In genomic region chr7:159083698-159084068, GRCh38 we compare ENCODE assay signal across 19 cellular contexts.
DNase-seq lines count a peak whose midpoint lies in the region; ATAC-seq and TF ChIP-seq lines count a peak whose summit lies in the region.
"Had no signal": no experiment of that assay in that cellular context is flagged by ENCODE, and none has a peak within 500 bp of the region (broad histone marks: within the 10 kb centered on the region; RNA-seq: fewer than 3 reads in every experiment).

No MANE protein-coding gene starts in this region.

- H3K4me2 ChIP-seq in neuronal stem cell (ENCODE audit: insufficient read depth, low read length, poor library complexity, severe bottlenecking), result no peak overlapping the region

- H3K36me3 Mint-ChIP-seq in glutamatergic neuron (ENCODE audit: unreplicated experiment), result no peaks in the 10 kb centered on the region

- peak overlapping the region; percentile 66 for H2BK5ac ChIP-seq in neuronal stem cell (ENCODE audit: low read length)

- H3K27ac ChIP-seq in heart right ventricle (peak overlapping the region in 8 of 10 donors; percentile 50 to 80 (median 67)), neuronal stem cell (replicated peaks; ENCODE audit: low read length) (no peak overlapping the region), upper lobe of right lung (no peak overlapping the region)
- H3K27ac ChIP-seq: C4-2B had no signal

- H3K27me3 Mint-ChIP-seq in glutamatergic neuron (ENCODE audit: unreplicated experiment), result peaks cover 4% of the 10 kb centered on the region

- no peaks in the 10 kb centered on the region for H3K79me1 ChIP-seq in neuronal stem cell (ENCODE audit: low read depth, low read length)

- H3K27ac Mint-ChIP-seq in glutamatergic neuron (ENCODE audit: unreplicated experiment), result no peak overlapping the region
- H3K27ac Mint-ChIP-seq: HFFc6 had no signal

- peak overlapping the region; percentile 3 for H3K23ac ChIP-seq in neuronal stem cell (ENCODE audit: low read depth, low read length, poor library complexity)

- H3K9me3 Mint-ChIP-seq in glutamatergic neuron (ENCODE audit: unreplicated experiment), result peaks cover 6% of the 10 kb centered on the region

- H3K4me1 ChIP-seq in heart right ventricle (peaks cover 0 to 44% (median 19%) of the 10 kb centered on the region in 9 donors), neuronal stem cell (ENCODE audit: control insufficient read depth in 2 of 2, insufficient read depth in 1 of 2, low read depth in 1 of 2, low read length in 2 of 2) (peaks cover 0 to 1% of the 10 kb centered on the region in 2 donors), upper lobe of right lung (no peaks in the 10 kb centered on the region)

- no peak for DNase-seq in heart right ventricle
- no peak for DNase-seq in Right ventricle myocardium superior
- peak; percentile 6 for DNase-seq in glutamatergic neuron
- no peak for DNase-seq in neuronal stem cell (ENCODE audit: low spot score)
- no peak for DNase-seq in upper lobe of right lung
- no peak for DNase-seq in UCSD-AML1 (lab: John Stamatoyannopoulos, UW; ENCODE audit: unreplicated experiment)
- DNase-seq in foreskin fibroblast, result no peak
- no peak for DNase-seq in SW 1271 (lab: John Stamatoyannopoulos, UW)
- DNase-seq: ACHN, HFFc6, KBM-7, MV-4-11, NCI-H187, NCI-H2107, NCI-H2227 treated with DMSO at 0.1 percent for 48 hours, NCI-H524, NCI-H82, SIG-M5 had no signal

- TF ChIP-seq CTCF in heart right ventricle (IDR thresholded peaks at IDR 0.05), result no peak
- TF ChIP-seq CTCF in glutamatergic neuron (IDR thresholded peaks at IDR 0.05; ENCODE audit: partially characterized antibody, unreplicated experiment), result no peak
- TF ChIP-seq CTCF in upper lobe of right lung (IDR thresholded peaks at IDR 0.05), result no peak
- TF ChIP-seq CTCF in foreskin fibroblast (IDR thresholded peaks at IDR 0.05; ENCODE audit: low read depth, low read length), result no peak

- H3K14ac ChIP-seq in neuronal stem cell (ENCODE audit: low read length), result no peak overlapping the region

- H3K4ac ChIP-seq in neuronal stem cell (ENCODE audit: low read length), result no peak overlapping the region

- 58 to 98% methylated on average over 2 of the region's 2 CpGs for WGBS in heart right ventricle, 2 donors
- no CpG with 5 or more reads among the region's 2 CpGs for whole genome bisulfite sequencing in neuronal stem cell (ENCODE audit: extremely low coverage in 2 of 2, insufficient read length in 2 of 2, insufficient replicate concordance in 1 of 2), 2 donors

- intact Hi-C loops in heart right ventricle (cut with DNase I) (no loop called here), Right ventricle myocardium superior (cut with DNase I) (no loop called here), upper lobe of right lung (cut with DNase I) (no loop called here)

- H2BK12ac ChIP-seq in neuronal stem cell (ENCODE audit: low read length), result peak overlapping the region; percentile 58

- peaks cover 0 to 2% (median 0%) of the 10 kb centered on the region in 7 donors for H3K27me3 ChIP-seq in heart right ventricle
- peaks cover 0 to 5% (median 0%) of the 10 kb centered on the region in 3 experiments for H3K27me3 ChIP-seq in neuronal stem cell (ENCODE audit: control insufficient read depth in 3 of 3, insufficient read depth in 3 of 3, low read depth in 1 of 3, low read length in 3 of 3)
- H3K27me3 ChIP-seq in upper lobe of right lung, result no peaks in the 10 kb centered on the region

- no peak overlapping the region for H2AFZ ChIP-seq in neuronal stem cell (ENCODE audit: low read length)

- H2BK15ac ChIP-seq in neuronal stem cell (ENCODE audit: low read length), result peak overlapping the region; percentile 6

- H3K36me3 ChIP-seq in heart right ventricle (peaks cover 0 to 3% (median 0%) of the 10 kb centered on the region in 9 donors), neuronal stem cell (replicated peaks in 1 of 2; ENCODE audit: control insufficient read depth in 2 of 2, insufficient read depth in 2 of 2, low read length in 2 of 2) (no peaks in the 10 kb centered on the region), upper lobe of right lung (no peaks in the 10 kb centered on the region)

- no peak overlapping the region for H2BK120ac ChIP-seq in neuronal stem cell (ENCODE audit: low read depth, low read length)

- H3K4me3 ChIP-seq in heart right ventricle (no peak overlapping the region), neuronal stem cell (ENCODE audit: low read length in 2 of 2) (no peak overlapping the region), upper lobe of right lung (no peak overlapping the region), foreskin fibroblast (ENCODE audit: low read depth in 1 of 2, low read length in 2 of 2) (no peak overlapping the region)

- no peak overlapping the region for H4K91ac ChIP-seq in neuronal stem cell (ENCODE audit: low read depth, low read length, poor library complexity)

- peak in 4 of 8 donors; percentile 9 to 46 (median 36) for ATAC-seq in heart right ventricle
- no peak for ATAC-seq in Right ventricle myocardium superior (ENCODE audit: poor library complexity)
- peak; percentile 29 for ATAC-seq in upper lobe of right lung

- no peak overlapping the region for H3K4me3 Mint-ChIP-seq in glutamatergic neuron (ENCODE audit: unreplicated experiment)
- H3K4me3 Mint-ChIP-seq: HFFc6 had no signal

- H3K9me3 ChIP-seq in heart right ventricle (peaks cover 0 to 4% (median 0%) of the 10 kb centered on the region in 11 donors), neuronal stem cell (replicated peaks in 1 of 2; ENCODE audit: control insufficient read depth in 2 of 2, insufficient read depth in 1 of 2, low read depth in 1 of 2, low read length in 2 of 2) (peaks cover 0 to 4% of the 10 kb centered on the region in 2 donors), upper lobe of right lung (no peaks in the 10 kb centered on the region)

- H3K18ac ChIP-seq in neuronal stem cell (ENCODE audit: low read length), result peak overlapping the region; percentile 80

- no peak overlapping the region for H3K9ac ChIP-seq in neuronal stem cell (ENCODE audit: low read depth, low read length, poor library complexity)

- H3K4me1 Mint-ChIP-seq in glutamatergic neuron (ENCODE audit: low read depth, unreplicated experiment), result no peaks in the 10 kb centered on the region

- H2AK5ac ChIP-seq in neuronal stem cell (ENCODE audit: low read depth, low read length), result peak overlapping the region; percentile 28

- H4K8ac ChIP-seq in neuronal stem cell (ENCODE audit: low read depth, low read length), result peak overlapping the region; percentile 82

Comparison
In these comparisons a context has a peak if more than half of its experiments do, and no peak if none do; other contexts are left out.
1. H3K27ac ChIP-seq: peak in heart right ventricle (8 of 10); none in neuronal stem cell (single experiment) and upper lobe of right lung (single experiment).